Comparison of ENCODE assay signal across 12 cellular contexts in the genomic region with DNA sequence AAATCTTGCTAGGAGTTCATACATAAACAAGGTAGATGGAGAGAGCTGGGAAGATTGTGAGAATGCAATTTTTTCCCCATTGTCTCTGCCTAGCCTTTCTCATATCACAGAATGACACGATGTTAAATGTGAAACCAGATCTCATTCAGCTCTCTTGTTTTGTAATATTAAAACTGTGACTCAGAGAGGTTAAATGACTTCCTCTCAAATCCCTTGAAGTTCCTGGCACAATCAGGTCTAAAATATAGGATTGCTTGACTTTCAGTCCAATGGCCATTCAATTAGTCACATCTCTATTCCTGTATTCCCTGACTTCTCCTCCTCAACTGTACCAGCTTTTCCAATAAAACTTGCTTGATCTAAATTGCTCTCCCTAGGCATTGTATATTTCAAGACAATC. TPM values are rescaled to one million over a fixed set of nuclear protein-coding genes. Genes with fewer than 3 reads are reported as not detected.
DNase-seq lines count a peak whose midpoint lies in the region; ATAC-seq and TF ChIP-seq lines count a peak whose summit lies in the region.
"Had no signal": no experiment of that assay in that cellular context is flagged by ENCODE, and none has a peak within 500 bp of the region (broad histone marks: within the 10 kb centered on the region; RNA-seq: fewer than 3 reads in every experiment).

No MANE protein-coding gene starts in this region.

- H3K27me3 ChIP-seq in left lung = no peaks in the 10 kb centered on the region

- intact Hi-C loops in left lung (cut with DNase I) = no loop called here

- H3K4me3 ChIP-seq in left lung = peak overlapping the region in 1 of 2 donors; percentile 42

- peak overlapping the region in 1 of 2 donors; percentile 53 for H3K27ac ChIP-seq in left lung
- H3K27ac ChIP-seq: parathyroid adenoma had no signal

- DNase-seq in Caki2 (ENCODE audit: low read depth) = peak; percentile 16
- DNase-seq in HS-27A (ENCODE audit: low read depth) = peak; percentile 17
- DNase-seq in activated naive CD8-positive, alpha-beta T cell treated with anti-CD3 and anti-CD28 coated beads, Interleukin-2, amount 50 U/mL, for 24 hours = no peak
- no peak for DNase-seq in left lung
- no peak for DNase-seq in NCI-H2081 (lab: John Stamatoyannopoulos, UW)
- no peak for DNase-seq in naive thymus-derived CD8-positive, alpha-beta T cell
- DNase-seq: activated CD4-positive, CD25-positive, alpha-beta regulatory T cell treated with anti-CD3 and anti-CD28 coated beads, Interleukin-2, amount 50 U/mL, for 72 hours; NCI-H1930 had no signal

- H3K27ac Mint-ChIP-seq in activated naive CD8-positive, alpha-beta T cell treated with anti-CD3 and anti-CD28 coated beads, Interleukin-2, amount 50 U/mL, for 24 hours = peak overlapping the region; percentile 90
- H3K27ac Mint-ChIP-seq in naive thymus-derived CD8-positive, alpha-beta T cell = no peak overlapping the region
- H3K27ac Mint-ChIP-seq: stimulated activated memory B cell treated with anti-CD40 and anti-IgM and Interleukin-4, amounts not matched to agents 10 μg/mL and 1 μg/mL and 100 μg/mL, for 72 hours had no signal

- no peaks in the 10 kb centered on the region for H3K9me3 ChIP-seq in left lung

- H3K4me1 Mint-ChIP-seq in activated naive CD8-positive, alpha-beta T cell treated with anti-CD3 and anti-CD28 coated beads, Interleukin-2, amount 50 U/mL, for 24 hours = peaks cover 20% of the 10 kb centered on the region
- H3K4me1 Mint-ChIP-seq in naive thymus-derived CD8-positive, alpha-beta T cell = peaks cover 0 to 11% (median 7%) of the 10 kb centered on the region in 4 donors
- H3K4me1 Mint-ChIP-seq: stimulated activated memory B cell treated with anti-CD40 and anti-IgM and Interleukin-4, amounts not matched to agents 10 μg/mL and 1 μg/mL and 100 μg/mL, for 72 hours had no signal

- no peaks in the 10 kb centered on the region for H3K9me3 Mint-ChIP-seq in activated naive CD8-positive, alpha-beta T cell treated with anti-CD3 and anti-CD28 coated beads, Interleukin-2, amount 50 U/mL, for 24 hours
- H3K9me3 Mint-ChIP-seq in naive thymus-derived CD8-positive, alpha-beta T cell = no peaks in the 10 kb centered on the region
- H3K9me3 Mint-ChIP-seq: stimulated activated memory B cell treated with anti-CD40 and anti-IgM and Interleukin-4, amounts not matched to agents 10 μg/mL and 1 μg/mL and 100 μg/mL, for 72 hours had no signal

- ATAC-seq in activated naive CD8-positive, alpha-beta T cell treated with anti-CD3 and anti-CD28 coated beads, Interleukin-2, amount 50 U/mL, for 24 hours = peak; percentile 62
- ATAC-seq in left lung (peak; percentile 20), HG02759 (IDR thresholded peaks at IDR 0.05; ENCODE audit: unreplicated experiment) (no peak), GM21723 (IDR thresholded peaks at IDR 0.05; ENCODE audit: unreplicated experiment) (no peak)
- no peak for ATAC-seq in naive thymus-derived CD8-positive, alpha-beta T cell
- ATAC-seq: stimulated activated memory B cell treated with anti-CD40 and anti-IgM and Interleukin-4, amounts not matched to agents 10 μg/mL and 1 μg/mL and 100 μg/mL, for 72 hours had no signal

- no peaks in the 10 kb centered on the region for H3K36me3 Mint-ChIP-seq in activated naive CD8-positive, alpha-beta T cell treated with anti-CD3 and anti-CD28 coated beads, Interleukin-2, amount 50 U/mL, for 24 hours (ENCODE audit: low read depth)
- no peaks in the 10 kb centered on the region for H3K36me3 Mint-ChIP-seq in naive thymus-derived CD8-positive, alpha-beta T cell
- H3K36me3 Mint-ChIP-seq: stimulated activated memory B cell treated with anti-CD40 and anti-IgM and Interleukin-4, amounts not matched to agents 10 μg/mL and 1 μg/mL and 100 μg/mL, for 72 hours had no signal

- in situ Hi-C loops in Caki2 (cut with HindIII; ENCODE audit: low pct_unique_long_range_greater_than_20kb, low sequenced_read_pairs) = no loop called here

- POLR2A ChIA-PET in naive thymus-derived CD8-positive, alpha-beta T cell (lab: Charles Lee) = interaction anchor here (0.6 kb wide), 1 partner anchor 31 kb away, joined by 3 read pairs; a partner anchor contains a TSS

- no peaks in the 10 kb centered on the region for H3K36me3 ChIP-seq in left lung

- peak overlapping the region; percentile 29 for H3K4me3 Mint-ChIP-seq in activated naive CD8-positive, alpha-beta T cell treated with anti-CD3 and anti-CD28 coated beads, Interleukin-2, amount 50 U/mL, for 24 hours
- H3K4me3 Mint-ChIP-seq in naive thymus-derived CD8-positive, alpha-beta T cell = no peak overlapping the region
- H3K4me3 Mint-ChIP-seq: stimulated activated memory B cell treated with anti-CD40 and anti-IgM and Interleukin-4, amounts not matched to agents 10 μg/mL and 1 μg/mL and 100 μg/mL, for 72 hours had no signal

- no peak for TF ChIP-seq CTCF in left lung (IDR thresholded peaks at IDR 0.05)

- peaks cover 3% of the 10 kb centered on the region for H3K27me3 Mint-ChIP-seq in activated naive CD8-positive, alpha-beta T cell treated with anti-CD3 and anti-CD28 coated beads, Interleukin-2, amount 50 U/mL, for 24 hours
- H3K27me3 Mint-ChIP-seq in naive thymus-derived CD8-positive, alpha-beta T cell = peaks cover 1 to 11% (median 6%) of the 10 kb centered on the region in 5 donors
- H3K27me3 Mint-ChIP-seq: stimulated activated memory B cell treated with anti-CD40 and anti-IgM and Interleukin-4, amounts not matched to agents 10 μg/mL and 1 μg/mL and 100 μg/mL, for 72 hours had no signal

- H3K4me1 ChIP-seq in left lung = peaks cover 7 to 58% of the 10 kb centered on the region in 2 donors
- H3K4me1 ChIP-seq: parathyroid adenoma had no signal

RNA-seq across cellular contexts. Expression of a gene that starts 3.1 kb away (rescaled TPM):
- not detected in 2 replicates for total RNA-seq in Caki2 (2014; rRNA removed; shearing (Covaris generic); ENCODE audit: low replicate concordance)
- 1 to 10 TPM; 5.1 to 8.9 TPM for total RNA-seq in left lung
- under 1 TPM in 1 of 2 experiments, not detected in 1; 0.44 TPM for total RNA-seq in naive thymus-derived CD8-positive, alpha-beta T cell
- polyA plus RNA-seq in naive thymus-derived CD8-positive, alpha-beta T cell = under 1 TPM; 0.23 to 0.63 (median 0.23) TPM

RNA-seq across cellular contexts. Expression of a gene that starts 31.5 kb away (rescaled TPM):
- total RNA-seq in Caki2 (2014; rRNA removed; shearing (Covaris generic); ENCODE audit: low replicate concordance) = 15.6 and 62.4 TPM in 2 replicates
- total RNA-seq in left lung = 10 to 100 TPM in 1 of 2 donors, 1 to 10 TPM in 1; 9.9 to 11.4 TPM
- 10 to 100 TPM; 23.3 to 23.9 TPM for total RNA-seq in naive thymus-derived CD8-positive, alpha-beta T cell
- 1 to 10 TPM; 5.5 to 7.0 (median 6.3) TPM for polyA plus RNA-seq in naive thymus-derived CD8-positive, alpha-beta T cell

RNA-seq across cellular contexts. Expression of a gene that starts 46.0 kb away (rescaled TPM):
- not detected in 2 replicates for total RNA-seq in Caki2 (2014; rRNA removed; shearing (Covaris generic); ENCODE audit: low replicate concordance)
- not detected for total RNA-seq in left lung
- not detected for total RNA-seq in naive thymus-derived CD8-positive, alpha-beta T cell
- not detected for polyA plus RNA-seq in naive thymus-derived CD8-positive, alpha-beta T cell

Comparison
In these comparisons a context has a peak if more than half of its experiments do, and no peak if none do; other contexts are left out.
1. DNase-seq: peak in Caki2 (single experiment) and HS-27A (single experiment); none in activated naive CD8-positive, alpha-beta T cell treated with anti-CD3 and anti-CD28 coated beads, Interleukin-2, amount 50 U/mL, for 24 hours (single experiment), left lung (0 of 2), NCI-H2081 (0 of 2) and naive thymus-derived CD8-positive, alpha-beta T cell (0 of 10).
2. ATAC-seq: peak in activated naive CD8-positive, alpha-beta T cell treated with anti-CD3 and anti-CD28 coated beads, Interleukin-2, amount 50 U/mL, for 24 hours (single experiment) and left lung (single experiment); none in HG02759 (single experiment), naive thymus-derived CD8-positive, alpha-beta T cell (0 of 2) and GM21723 (single experiment).